1 cellular context compared by ENCODE assay signal in the genomic region with DNA sequence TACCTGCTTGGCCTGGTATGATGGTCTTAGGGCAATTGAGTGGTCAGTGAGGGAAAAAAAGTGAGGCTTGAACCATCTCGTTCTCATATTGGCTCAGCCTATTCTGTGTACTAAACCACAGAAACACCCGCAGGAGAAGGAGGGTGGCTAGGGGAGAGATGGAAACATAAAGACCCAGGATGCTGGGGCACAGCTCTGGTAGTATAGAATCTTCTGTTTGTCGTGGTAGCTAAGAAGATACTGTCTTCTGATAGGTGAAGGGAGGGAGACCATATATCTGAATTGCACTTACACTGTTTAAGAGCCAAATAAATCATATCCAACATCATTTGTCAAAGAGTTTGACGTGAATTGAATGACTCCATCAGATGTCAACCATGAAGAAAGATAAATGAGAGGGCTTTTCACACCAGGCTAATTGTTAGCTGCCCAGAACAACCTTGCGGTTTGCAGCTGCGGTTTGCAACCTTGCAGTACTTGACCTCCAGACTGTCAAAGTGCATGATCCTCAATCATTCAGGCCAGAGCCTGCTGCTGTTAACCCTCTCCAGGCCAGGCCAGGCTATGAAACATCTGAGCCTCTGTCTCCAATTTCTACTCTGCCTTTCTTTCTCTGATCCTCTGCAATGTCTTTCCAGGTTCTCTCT.
TF ChIP-seq lines count a peak whose summit lies in the region.

No MANE protein-coding gene starts in this region.

TF ChIP-seq in K562, 482 proteins besides CTCF, POLR2A, EP300 and RAD21 (continued from another document and continues in another):
- TF ChIP-seq, protein P1, sequence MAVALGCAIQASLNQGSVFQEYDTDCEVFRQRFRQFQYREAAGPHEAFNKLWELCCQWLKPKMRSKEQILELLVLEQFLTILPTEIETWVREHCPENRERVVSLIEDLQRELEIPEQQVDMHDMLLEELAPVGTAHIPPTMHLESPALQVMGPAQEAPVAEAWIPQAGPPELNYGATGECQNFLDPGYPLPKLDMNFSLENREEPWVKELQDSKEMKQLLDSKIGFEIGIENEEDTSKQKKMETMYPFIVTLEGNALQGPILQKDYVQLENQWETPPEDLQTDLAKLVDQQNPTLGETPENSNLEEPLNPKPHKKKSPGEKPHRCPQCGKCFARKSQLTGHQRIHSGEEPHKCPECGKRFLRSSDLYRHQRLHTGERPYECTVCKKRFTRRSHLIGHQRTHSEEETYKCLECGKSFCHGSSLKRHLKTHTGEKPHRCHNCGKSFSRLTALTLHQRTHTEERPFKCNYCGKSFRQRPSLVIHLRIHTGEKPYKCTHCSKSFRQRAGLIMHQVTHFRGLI (CRISPR knock-in tag; IDR thresholded peaks at IDR 0.05): no peak
- no peak for TF ChIP-seq ZNF23 (CRISPR knock-in tag; IDR thresholded peaks at IDR 0.05)
- TF ChIP-seq KDM4B (IDR thresholded peaks at IDR 0.05; ENCODE audit: borderline replicate concordance in 2 of 2, low read depth in 1 of 2): no peak
- TF ChIP-seq, protein P2, sequence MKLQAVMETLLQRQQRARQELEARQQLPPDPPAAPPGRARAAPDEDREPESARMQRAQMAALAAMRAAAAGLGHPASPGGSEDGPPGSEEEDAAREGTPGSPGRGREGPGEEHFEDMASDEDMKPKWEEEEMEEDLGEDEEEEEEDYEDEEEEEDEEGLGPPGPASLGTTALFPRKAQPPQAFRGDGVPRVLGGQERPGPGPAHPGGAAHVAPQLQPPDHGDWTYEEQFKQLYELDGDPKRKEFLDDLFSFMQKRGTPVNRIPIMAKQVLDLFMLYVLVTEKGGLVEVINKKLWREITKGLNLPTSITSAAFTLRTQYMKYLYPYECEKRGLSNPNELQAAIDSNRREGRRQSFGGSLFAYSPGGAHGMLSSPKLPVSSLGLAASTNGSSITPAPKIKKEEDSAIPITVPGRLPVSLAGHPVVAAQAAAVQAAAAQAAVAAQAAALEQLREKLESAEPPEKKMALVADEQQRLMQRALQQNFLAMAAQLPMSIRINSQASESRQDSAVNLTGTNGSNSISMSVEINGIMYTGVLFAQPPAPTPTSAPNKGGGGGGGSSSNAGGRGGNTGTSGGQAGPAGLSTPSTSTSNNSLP (IDR thresholded peaks at IDR 0.05; ENCODE audit: borderline replicate concordance, low read depth, low read length): no peak
- no peak for TF ChIP-seq ZNF263 (CRISPR knock-in tag; IDR thresholded peaks at IDR 0.05; ENCODE audit: borderline replicate concordance)
- TF ChIP-seq, protein P3, sequence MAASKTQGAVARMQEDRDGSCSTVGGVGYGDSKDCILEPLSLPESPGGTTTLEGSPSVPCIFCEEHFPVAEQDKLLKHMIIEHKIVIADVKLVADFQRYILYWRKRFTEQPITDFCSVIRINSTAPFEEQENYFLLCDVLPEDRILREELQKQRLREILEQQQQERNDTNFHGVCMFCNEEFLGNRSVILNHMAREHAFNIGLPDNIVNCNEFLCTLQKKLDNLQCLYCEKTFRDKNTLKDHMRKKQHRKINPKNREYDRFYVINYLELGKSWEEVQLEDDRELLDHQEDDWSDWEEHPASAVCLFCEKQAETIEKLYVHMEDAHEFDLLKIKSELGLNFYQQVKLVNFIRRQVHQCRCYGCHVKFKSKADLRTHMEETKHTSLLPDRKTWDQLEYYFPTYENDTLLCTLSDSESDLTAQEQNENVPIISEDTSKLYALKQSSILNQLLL (CRISPR knock-in tag; IDR thresholded peaks at IDR 0.05; ENCODE audit: borderline replicate concordance): no peak
- no peak for TF ChIP-seq STAT5B (CRISPR knock-in tag; IDR thresholded peaks at IDR 0.05)
- TF ChIP-seq POLR2H (tag; IDR thresholded peaks at IDR 0.05; ENCODE audit: low read depth): no peak
- TF ChIP-seq ZC3H11A (IDR thresholded peaks at IDR 0.05; ENCODE audit: low read depth, low read length): no peak
- TF ChIP-seq HLTF (IDR thresholded peaks at IDR 0.05): no peak
- TF ChIP-seq CTBP1 (IDR thresholded peaks at IDR 0.05; ENCODE audit: borderline replicate concordance): no peak
- TF ChIP-seq EZH2 (IDR thresholded peaks at IDR 0.05; ENCODE audit: borderline replicate concordance, low read depth, low read length): no peak
- no peak for TF ChIP-seq ZNF707 (CRISPR knock-in tag; conservative IDR thresholded peaks at IDR 0.05)
- TF ChIP-seq SMAD2 (IDR thresholded peaks at IDR 0.05; ENCODE audit: low read depth, low read length): no peak
- no peak for TF ChIP-seq ZNF699 (CRISPR knock-in tag; IDR thresholded peaks at IDR 0.05; ENCODE audit: insufficient replicate concordance)
- no peak for TF ChIP-seq SMARCC2 (IDR thresholded peaks at IDR 0.05; ENCODE audit: low read depth)
- TF ChIP-seq BCOR (IDR thresholded peaks at IDR 0.05): no peak
- TF ChIP-seq CHD4 (IDR thresholded peaks at IDR 0.05; ENCODE audit: insufficient read depth, insufficient replicate concordance, low read depth, low read length, poor library complexity, severe bottlenecking): no peak
- TF ChIP-seq NFE2 (IDR thresholded peaks at IDR 0.05; ENCODE audit: low read depth): 0 out of 2 replicates have a peak, but pooled peaks have one; percentile 16
- no peak for TF ChIP-seq ZNF561 (CRISPR knock-in tag; conservative IDR thresholded peaks at IDR 0.05)
- TF ChIP-seq, protein P4, sequence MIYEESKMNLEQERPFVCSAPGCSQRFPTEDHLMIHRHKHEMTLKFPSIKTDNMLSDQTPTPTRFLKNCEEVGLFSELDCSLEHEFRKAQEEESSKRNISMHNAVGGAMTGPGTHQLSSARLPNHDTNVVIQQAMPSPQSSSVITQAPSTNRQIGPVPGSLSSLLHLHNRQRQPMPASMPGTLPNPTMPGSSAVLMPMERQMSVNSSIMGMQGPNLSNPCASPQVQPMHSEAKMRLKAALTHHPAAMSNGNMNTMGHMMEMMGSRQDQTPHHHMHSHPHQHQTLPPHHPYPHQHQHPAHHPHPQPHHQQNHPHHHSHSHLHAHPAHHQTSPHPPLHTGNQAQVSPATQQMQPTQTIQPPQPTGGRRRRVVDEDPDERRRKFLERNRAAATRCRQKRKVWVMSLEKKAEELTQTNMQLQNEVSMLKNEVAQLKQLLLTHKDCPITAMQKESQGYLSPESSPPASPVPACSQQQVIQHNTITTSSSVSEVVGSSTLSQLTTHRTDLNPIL (CRISPR knock-in tag; IDR thresholded peaks at IDR 0.05): no peak
- peak; percentile 97 for TF ChIP-seq MEIS2 (IDR thresholded peaks at IDR 0.05; ENCODE audit: partially characterized antibody)
- TF ChIP-seq, protein P5, sequence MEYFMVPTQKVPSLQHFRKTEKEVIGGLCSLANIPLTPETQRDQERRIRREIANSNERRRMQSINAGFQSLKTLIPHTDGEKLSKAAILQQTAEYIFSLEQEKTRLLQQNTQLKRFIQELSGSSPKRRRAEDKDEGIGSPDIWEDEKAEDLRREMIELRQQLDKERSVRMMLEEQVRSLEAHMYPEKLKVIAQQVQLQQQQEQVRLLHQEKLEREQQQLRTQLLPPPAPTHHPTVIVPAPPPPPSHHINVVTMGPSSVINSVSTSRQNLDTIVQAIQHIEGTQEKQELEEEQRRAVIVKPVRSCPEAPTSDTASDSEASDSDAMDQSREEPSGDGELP (CRISPR knock-in tag; IDR thresholded peaks at IDR 0.05; ENCODE audit: borderline replicate concordance): no peak
- no peak for TF ChIP-seq CEBPG (CRISPR knock-in tag; IDR thresholded peaks at IDR 0.05)
- no peak; a peak in 1 of 4 replicates for TF ChIP-seq CEBPG (tag; conservative IDR thresholded peaks at IDR 0.05 in 1 of 2, IDR thresholded peaks at IDR 0.05 in 1 of 2)
- TF ChIP-seq SRSF9 (IDR thresholded peaks at IDR 0.05; ENCODE audit: borderline replicate concordance, low read depth, low read length): no peak
- no peak for TF ChIP-seq GTF2F1 (IDR thresholded peaks at IDR 0.05; ENCODE audit: low read depth, low read length)
- no peak for TF ChIP-seq ZNF57 (CRISPR knock-in tag; IDR thresholded peaks at IDR 0.05)
- TF ChIP-seq LARP7 (IDR thresholded peaks at IDR 0.05): no peak
- TF ChIP-seq ZNF316 (IDR thresholded peaks at IDR 0.05): no peak
- TF ChIP-seq CSDE1 (IDR thresholded peaks at IDR 0.05): no peak
- no peak for TF ChIP-seq KLF13 (tag; IDR thresholded peaks at IDR 0.05; ENCODE audit: borderline replicate concordance, low read depth)
- no peak for TF ChIP-seq SMC3 (conservative IDR thresholded peaks at IDR 0.05; ENCODE audit: insufficient read depth, low read depth, low read length)
- TF ChIP-seq SPI1 (IDR thresholded peaks at IDR 0.05; ENCODE audit: borderline replicate concordance, low read depth, low read length): no peak
- TF ChIP-seq FOXA3 (CRISPR knock-in tag; conservative IDR thresholded peaks at IDR 0.05 in 1 of 2, IDR thresholded peaks at IDR 0.05 in 1 of 2): no peak
- peak; percentile 68; the same call in 1 of the 2 replicates for TF ChIP-seq TEAD4 (IDR thresholded peaks at IDR 0.05; ENCODE audit: low read length)
- TF ChIP-seq TEAD4 (CRISPR knock-in tag; IDR thresholded peaks at IDR 0.05; ENCODE audit: borderline replicate concordance): no peak
- TF ChIP-seq FUS (optimal IDR thresholded peaks at IDR 0.05; ENCODE audit: low read depth, low read length): no peak
- no peak for TF ChIP-seq PCBP2 (IDR thresholded peaks at IDR 0.05; ENCODE audit: low read depth, low read length, poor library complexity, severe bottlenecking)
- TF ChIP-seq HOXB6 (CRISPR knock-in tag; IDR thresholded peaks at IDR 0.05; ENCODE audit: borderline replicate concordance): no peak
- TF ChIP-seq, protein P6, sequence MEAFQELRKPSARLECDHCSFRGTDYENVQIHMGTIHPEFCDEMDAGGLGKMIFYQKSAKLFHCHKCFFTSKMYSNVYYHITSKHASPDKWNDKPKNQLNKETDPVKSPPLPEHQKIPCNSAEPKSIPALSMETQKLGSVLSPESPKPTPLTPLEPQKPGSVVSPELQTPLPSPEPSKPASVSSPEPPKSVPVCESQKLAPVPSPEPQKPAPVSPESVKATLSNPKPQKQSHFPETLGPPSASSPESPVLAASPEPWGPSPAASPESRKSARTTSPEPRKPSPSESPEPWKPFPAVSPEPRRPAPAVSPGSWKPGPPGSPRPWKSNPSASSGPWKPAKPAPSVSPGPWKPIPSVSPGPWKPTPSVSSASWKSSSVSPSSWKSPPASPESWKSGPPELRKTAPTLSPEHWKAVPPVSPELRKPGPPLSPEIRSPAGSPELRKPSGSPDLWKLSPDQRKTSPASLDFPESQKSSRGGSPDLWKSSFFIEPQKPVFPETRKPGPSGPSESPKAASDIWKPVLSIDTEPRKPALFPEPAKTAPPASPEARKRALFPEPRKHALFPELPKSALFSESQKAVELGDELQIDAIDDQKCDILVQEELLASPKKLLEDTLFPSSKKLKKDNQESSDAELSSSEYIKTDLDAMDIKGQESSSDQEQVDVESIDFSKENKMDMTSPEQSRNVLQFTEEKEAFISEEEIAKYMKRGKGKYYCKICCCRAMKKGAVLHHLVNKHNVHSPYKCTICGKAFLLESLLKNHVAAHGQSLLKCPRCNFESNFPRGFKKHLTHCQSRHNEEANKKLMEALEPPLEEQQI (IDR thresholded peaks at IDR 0.05): no peak
- no peak for TF ChIP-seq HEY1 (CRISPR knock-in tag; IDR thresholded peaks at IDR 0.05; ENCODE audit: borderline replicate concordance)
- no peak for TF ChIP-seq HSF4 (CRISPR knock-in tag; IDR thresholded peaks at IDR 0.05; ENCODE audit: borderline replicate concordance)
- no peak for TF ChIP-seq ARHGAP35 (IDR thresholded peaks at IDR 0.05; ENCODE audit: partially characterized antibody)
- no peak for TF ChIP-seq SMARCA4 (IDR thresholded peaks at IDR 0.05)
- no peak for TF ChIP-seq ZNF77 (CRISPR knock-in tag; IDR thresholded peaks at IDR 0.05)
- no peak for TF ChIP-seq ZNF695 (CRISPR knock-in tag; IDR thresholded peaks at IDR 0.05)
- TF ChIP-seq, protein P7, sequence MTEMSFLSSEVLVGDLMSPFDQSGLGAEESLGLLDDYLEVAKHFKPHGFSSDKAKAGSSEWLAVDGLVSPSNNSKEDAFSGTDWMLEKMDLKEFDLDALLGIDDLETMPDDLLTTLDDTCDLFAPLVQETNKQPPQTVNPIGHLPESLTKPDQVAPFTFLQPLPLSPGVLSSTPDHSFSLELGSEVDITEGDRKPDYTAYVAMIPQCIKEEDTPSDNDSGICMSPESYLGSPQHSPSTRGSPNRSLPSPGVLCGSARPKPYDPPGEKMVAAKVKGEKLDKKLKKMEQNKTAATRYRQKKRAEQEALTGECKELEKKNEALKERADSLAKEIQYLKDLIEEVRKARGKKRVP (CRISPR knock-in tag; IDR thresholded peaks at IDR 0.05): no peak
- TF ChIP-seq, protein P8, sequence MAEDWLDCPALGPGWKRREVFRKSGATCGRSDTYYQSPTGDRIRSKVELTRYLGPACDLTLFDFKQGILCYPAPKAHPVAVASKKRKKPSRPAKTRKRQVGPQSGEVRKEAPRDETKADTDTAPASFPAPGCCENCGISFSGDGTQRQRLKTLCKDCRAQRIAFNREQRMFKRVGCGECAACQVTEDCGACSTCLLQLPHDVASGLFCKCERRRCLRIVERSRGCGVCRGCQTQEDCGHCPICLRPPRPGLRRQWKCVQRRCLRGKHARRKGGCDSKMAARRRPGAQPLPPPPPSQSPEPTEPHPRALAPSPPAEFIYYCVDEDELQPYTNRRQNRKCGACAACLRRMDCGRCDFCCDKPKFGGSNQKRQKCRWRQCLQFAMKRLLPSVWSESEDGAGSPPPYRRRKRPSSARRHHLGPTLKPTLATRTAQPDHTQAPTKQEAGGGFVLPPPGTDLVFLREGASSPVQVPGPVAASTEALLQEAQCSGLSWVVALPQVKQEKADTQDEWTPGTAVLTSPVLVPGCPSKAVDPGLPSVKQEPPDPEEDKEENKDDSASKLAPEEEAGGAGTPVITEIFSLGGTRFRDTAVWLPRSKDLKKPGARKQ (CRISPR knock-in tag; IDR thresholded peaks at IDR 0.05): no peak
- TF ChIP-seq KAT2B (IDR thresholded peaks at IDR 0.05; ENCODE audit: low read depth, low read length): no peak
- no peak for TF ChIP-seq ZNF780A (CRISPR knock-in tag; IDR thresholded peaks at IDR 0.05)
- no peak for TF ChIP-seq RBM14 (IDR thresholded peaks at IDR 0.05; ENCODE audit: borderline replicate concordance, insufficient read depth, low read depth, low read length)
- TF ChIP-seq NFRKB (IDR thresholded peaks at IDR 0.05; ENCODE audit: low read depth): no peak
- no peak for TF ChIP-seq TAF15 (IDR thresholded peaks at IDR 0.05; ENCODE audit: low read depth, low read length)
- TF ChIP-seq GATAD2B (IDR thresholded peaks at IDR 0.05; ENCODE audit: borderline replicate concordance): no peak
- TF ChIP-seq TAF1 (IDR thresholded peaks at IDR 0.05; ENCODE audit: control insufficient read depth, extremely low read depth, insufficient read depth, low read length, severe bottlenecking): no peak
- TF ChIP-seq KHSRP (IDR thresholded peaks at IDR 0.05): no peak
- no peak for TF ChIP-seq BHLHE40 (IDR thresholded peaks at IDR 0.05; ENCODE audit: low read length)
- TF ChIP-seq DACH1 (IDR thresholded peaks at IDR 0.05; ENCODE audit: partially characterized antibody): no peak
- TF ChIP-seq ZNF143 (CRISPR knock-in tag; IDR thresholded peaks at IDR 0.05): no peak
- TF ChIP-seq, protein P9, sequence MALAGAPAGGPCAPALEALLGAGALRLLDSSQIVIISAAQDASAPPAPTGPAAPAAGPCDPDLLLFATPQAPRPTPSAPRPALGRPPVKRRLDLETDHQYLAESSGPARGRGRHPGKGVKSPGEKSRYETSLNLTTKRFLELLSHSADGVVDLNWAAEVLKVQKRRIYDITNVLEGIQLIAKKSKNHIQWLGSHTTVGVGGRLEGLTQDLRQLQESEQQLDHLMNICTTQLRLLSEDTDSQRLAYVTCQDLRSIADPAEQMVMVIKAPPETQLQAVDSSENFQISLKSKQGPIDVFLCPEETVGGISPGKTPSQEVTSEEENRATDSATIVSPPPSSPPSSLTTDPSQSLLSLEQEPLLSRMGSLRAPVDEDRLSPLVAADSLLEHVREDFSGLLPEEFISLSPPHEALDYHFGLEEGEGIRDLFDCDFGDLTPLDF (CRISPR knock-in tag; IDR thresholded peaks at IDR 0.05): no peak
- peak; percentile 95 to 96 for TF ChIP-seq KDM1A (IDR thresholded peaks at IDR 0.05)
- no peak for TF ChIP-seq ZNF696 (CRISPR knock-in tag; conservative IDR thresholded peaks at IDR 0.05)
